26 cellular contexts compared by ENCODE assay signal in genomic region chr19:29321116-29321515, GRCh38.
"Had no signal": no experiment of that assay in that cellular context is flagged by ENCODE, and none has a peak within 500 bp of the region (broad histone marks: within the 10 kb centered on the region; RNA-seq: fewer than 3 reads in every experiment).

No MANE protein-coding gene starts in this region.

- H3K4me1 ChIP-seq: SJSA1 had no signal

- H3K9me3 Mint-ChIP-seq: activated CD4-positive, alpha-beta T cell treated with anti-CD3 and anti-CD28 coated beads, Interleukin-2, amount 10 ng/mL, durations not matched to agents 24 days and 14 days; activated CD8-positive, alpha-beta T cell treated with anti-CD3 and anti-CD28 coated beads for 36 hours; activated naive CD4-positive, alpha-beta T cell treated with anti-CD3 and anti-CD28 coated beads, Interleukin-2, amount 10 ng/mL, durations not matched to agents 7 days and 5 days; activated naive CD8-positive, alpha-beta T cell treated with anti-CD3 and anti-CD28 coated beads, Interleukin-2, amount 50 U/mL, for 24 hours; activated T-cell treated with anti-CD3 and anti-CD28 coated beads, Interleukin-2, amount 50 U/mL, for 24 hours; activated T-helper 2 cell treated with anti-CD3 and anti-CD28 coated beads, Interferon-gamma antibody, Interleukin-2, Interleukin-4, amounts not matched to agents 10 μg/mL and 5 μg/mL and 100 μg/mL, durations not matched to agents 14 hours and 24 hours and 36 hours; T-helper 1 cell treated with Interleukin-12 subunit alpha and Interleukin-12 subunit beta and Interleukin-4 antibody, amounts not matched to agents 30 μg/mL and 1 μg/mL, for 36 hours; T-helper 2 cell treated with Interferon-gamma antibody and Interleukin-4, amounts not matched to agents 5 μg/mL and 100 μg/mL, for 36 hours had no signal

- H3K27me3 ChIP-seq: brain microvascular endothelial cell, SJSA1 had no signal

- H3K4me3 Mint-ChIP-seq: activated CD4-positive, alpha-beta T cell treated with anti-CD3 and anti-CD28 coated beads, Interleukin-2, amount 10 ng/mL, durations not matched to agents 24 days and 14 days; activated CD8-positive, alpha-beta T cell treated with anti-CD3 and anti-CD28 coated beads for 36 hours; activated naive CD4-positive, alpha-beta T cell treated with anti-CD3 and anti-CD28 coated beads, Interleukin-2, amount 10 ng/mL, durations not matched to agents 7 days and 5 days; activated naive CD8-positive, alpha-beta T cell; activated naive CD8-positive, alpha-beta T cell treated with anti-CD3 and anti-CD28 coated beads, Interleukin-2, amount 50 U/mL, for 24 hours; activated T-cell treated with anti-CD3 and anti-CD28 coated beads, Interleukin-2, amount 50 U/mL, for 24 hours; T-helper 1 cell treated with Interleukin-12 subunit alpha and Interleukin-12 subunit beta and Interleukin-4 antibody, amounts not matched to agents 30 μg/mL and 1 μg/mL, for 36 hours; T-helper 2 cell treated with Interferon-gamma antibody and Interleukin-4, amounts not matched to agents 5 μg/mL and 100 μg/mL, for 36 hours had no signal

- H3K4me1 Mint-ChIP-seq: activated CD4-positive, alpha-beta T cell treated with anti-CD3 and anti-CD28 coated beads, Interleukin-2, amount 10 ng/mL, durations not matched to agents 24 days and 14 days; activated naive CD4-positive, alpha-beta T cell treated with anti-CD3 and anti-CD28 coated beads, Interleukin-2, amount 10 ng/mL, durations not matched to agents 7 days and 5 days; activated naive CD8-positive, alpha-beta T cell treated with anti-CD3 and anti-CD28 coated beads, Interleukin-2, amount 50 U/mL, for 24 hours had no signal

- H3K4me2 ChIP-seq: SK-N-SH had no signal

- H3K9ac ChIP-seq: SK-N-SH had no signal

- H3K27ac ChIP-seq: brain microvascular endothelial cell, SJSA1 had no signal

- H3K27me3 Mint-ChIP-seq: activated CD4-positive, alpha-beta T cell treated with anti-CD3 and anti-CD28 coated beads, Interleukin-2, amount 10 ng/mL, durations not matched to agents 24 days and 14 days had no signal

- H3K36me3 ChIP-seq: brain microvascular endothelial cell, SJSA1 had no signal

- H3K27ac Mint-ChIP-seq: activated CD4-positive, alpha-beta T cell treated with anti-CD3 and anti-CD28 coated beads, Interleukin-2, amount 10 ng/mL, durations not matched to agents 24 days and 14 days; activated CD8-positive, alpha-beta T cell treated with anti-CD3 and anti-CD28 coated beads for 36 hours; activated naive CD4-positive, alpha-beta T cell treated with anti-CD3 and anti-CD28 coated beads, Interleukin-2, amount 10 ng/mL, durations not matched to agents 7 days and 5 days; activated naive CD8-positive, alpha-beta T cell; activated naive CD8-positive, alpha-beta T cell treated with anti-CD3 and anti-CD28 coated beads, Interleukin-2, amount 50 U/mL, for 24 hours; activated T-cell treated with anti-CD3 and anti-CD28 coated beads, Interleukin-2, amount 50 U/mL, for 24 hours; activated T-helper 2 cell treated with anti-CD3 and anti-CD28 coated beads, Interferon-gamma antibody, Interleukin-2, Interleukin-4, amounts not matched to agents 10 μg/mL and 5 μg/mL and 100 μg/mL, durations not matched to agents 14 hours and 24 hours and 36 hours; T-helper 1 cell treated with Interleukin-12 subunit alpha and Interleukin-12 subunit beta and Interleukin-4 antibody, amounts not matched to agents 30 μg/mL and 1 μg/mL, for 36 hours; T-helper 2 cell treated with Interferon-gamma antibody and Interleukin-4, amounts not matched to agents 5 μg/mL and 100 μg/mL, for 36 hours had no signal

- H3K4me3 ChIP-seq: SJSA1 had no signal

- DNase-seq: activated CD4-positive, alpha-beta T cell treated with anti-CD3 and anti-CD28 coated beads, Interleukin-2, amount 10 ng/mL, durations not matched to agents 24 days and 14 days; activated CD4-positive, alpha-beta T cell treated with anti-CD3 and anti-CD28 coated beads, Interleukin-2, amount 50 U/mL, for 4 hours; activated CD8-positive, alpha-beta T cell treated with anti-CD3 and anti-CD28 coated beads for 36 hours; activated gamma-delta T cell treated with Interleukin-2 at 50 U/mL for 16 hours; activated naive CD4-positive, alpha-beta T cell treated with anti-CD3 and anti-CD28 coated beads, Interleukin-2, amount 10 ng/mL, durations not matched to agents 7 days and 5 days; activated naive CD8-positive, alpha-beta T cell treated with anti-CD3 and anti-CD28 coated beads, Interleukin-2, amount 50 U/mL, for 24 hours; activated T-cell treated with anti-CD3 and anti-CD28 coated beads, Interleukin-2, amount 50 U/mL, for 24 hours; aorta; brain microvascular endothelial cell; KG1; MM.1S; MV-4-11; NCI-H1092; NCI-H1436 treated with DMSO at 0.1 percent for 48 hours; NCI-H1694 treated with DMSO at 0.1 percent for 48 hours; NCI-H2029; NCI-H345; NCI-H524 treated with DMSO at 0.1 percent for 48 hours; SHP77; SK-N-SH had no signal

- ATAC-seq: activated CD8-positive, alpha-beta T cell treated with anti-CD3 and anti-CD28 coated beads for 36 hours; activated naive CD8-positive, alpha-beta T cell treated with anti-CD3 and anti-CD28 coated beads, Interleukin-2, amount 50 U/mL, for 24 hours; Panc1 had no signal

- H3K36me3 Mint-ChIP-seq: activated naive CD4-positive, alpha-beta T cell treated with anti-CD3 and anti-CD28 coated beads, Interleukin-2, amount 10 ng/mL, durations not matched to agents 7 days and 5 days; activated naive CD8-positive, alpha-beta T cell had no signal

- H3K9me3 ChIP-seq: SJSA1, SK-N-SH had no signal
